26 cellular contexts compared by ENCODE assay signal in genomic region chr9:253539-253938, GRCh38. TPM values are rescaled to one million over a fixed set of nuclear protein-coding genes. Genes with fewer than 3 reads are reported as not detected.
A peak's percentile ranks its signal among the peaks of the same experiment; 100 is the strongest.
DNase-seq lines count a peak whose midpoint lies in the region; ATAC-seq and TF ChIP-seq lines count a peak whose summit lies in the region.
"Had no signal": no experiment of that assay in that cellular context is flagged by ENCODE, and none has a peak within 500 bp of the region (broad histone marks: within the 10 kb centered on the region; RNA-seq: fewer than 3 reads in every experiment).

No MANE protein-coding gene starts in this region.

- H3K79me2 ChIP-seq in GM23338 (replicated peaks; ENCODE audit: insufficient read depth): no peaks in the 10 kb centered on the region

- H3K9me3 ChIP-seq in neutrophil: no peaks in the 10 kb centered on the region
- H3K9me3 ChIP-seq: BE2C, BLaER1 had no signal

- no peaks in the 10 kb centered on the region for H4K20me1 ChIP-seq in GM23338 (replicated peaks; ENCODE audit: insufficient read depth)
- H4K20me1 ChIP-seq: BLaER1 had no signal

- no peaks in the 10 kb centered on the region for H3K36me3 Mint-ChIP-seq in GM23338 (ENCODE audit: low read depth)
- H3K36me3 Mint-ChIP-seq: CD4-positive, CD25-positive, alpha-beta regulatory T cell had no signal

- no peak overlapping the region for H3K4me2 ChIP-seq in GM23338
- H3K4me2 ChIP-seq: BLaER1 had no signal

- DNase-seq in GM23338 (ENCODE audit: low spot score) (no peak), Right ventricle myocardium inferior (ENCODE audit: missing footprints) (no peak)
- DNase-seq: 8988T; ACHN; BE2C; C1 segment of cervical spinal cord; CD4-positive, alpha-beta memory T cell; CD4-positive, CD25-positive, alpha-beta regulatory T cell; CD8-positive, alpha-beta memory T cell; COR-L47; DMS 273 treated with DMSO at 0.1 percent for 48 hours; DMS153; DMS53; DMS79; DND-41; EL; GDM1 had no signal

- peak overlapping the region; percentile 58 for H2AFZ ChIP-seq in GM23338

- H3K4me3 ChIP-seq in GM23338: no peak overlapping the region
- no peak overlapping the region for H3K4me3 ChIP-seq in neutrophil (ENCODE audit: low read depth in 1 of 2, low read length in 1 of 2)
- H3K4me3 ChIP-seq: BLaER1, GM12878 had no signal

- TF ChIP-seq RAD21 in Ishikawa (IDR thresholded peaks at IDR 0.05; ENCODE audit: low read depth): no peak

- no peaks in the 10 kb centered on the region for H3K4me1 ChIP-seq in GM23338 (ENCODE audit: insufficient read depth)
- H3K4me1 ChIP-seq in neutrophil (ENCODE audit: control insufficient read depth in 1 of 2, insufficient read depth in 1 of 2, low read depth in 1 of 2, low read length in 1 of 2): peaks cover 39 to 52% of the 10 kb centered on the region in 2 experiments
- H3K4me1 ChIP-seq: BE2C, BLaER1 had no signal

- peaks cover 3% of the 10 kb centered on the region for H3K27me3 Mint-ChIP-seq in GM23338 (ENCODE audit: insufficient read depth, low read depth, poor library complexity)
- H3K27me3 Mint-ChIP-seq: CD4-positive, alpha-beta memory T cell had no signal

- no peak overlapping the region for H3K4me3 Mint-ChIP-seq in GM23338
- H3K4me3 Mint-ChIP-seq: CD14-positive monocyte; CD4-positive, alpha-beta memory T cell; CD4-positive, CD25-positive, alpha-beta regulatory T cell; CD8-positive, alpha-beta memory T cell had no signal

- no peak overlapping the region for H3K27ac Mint-ChIP-seq in GM23338
- H3K27ac Mint-ChIP-seq: CD4-positive, alpha-beta memory T cell; CD4-positive, CD25-positive, alpha-beta regulatory T cell had no signal

- no peaks in the 10 kb centered on the region for H3K36me3 ChIP-seq in GM23338 (ENCODE audit: insufficient read depth)
- H3K36me3 ChIP-seq in neutrophil: no peaks in the 10 kb centered on the region
- H3K36me3 ChIP-seq: BE2C, BLaER1 had no signal

- H3K27ac ChIP-seq in GM23338 (ENCODE audit: low read depth): no peak overlapping the region
- peak overlapping the region; percentile 52 for H3K27ac ChIP-seq in neutrophil
- H3K27ac ChIP-seq: BLaER1 had no signal

- ATAC-seq in GM23338: no peak
- no peak for ATAC-seq in HG03439 (IDR thresholded peaks at IDR 0.05; ENCODE audit: unreplicated experiment)
- ATAC-seq in Right ventricle myocardium inferior: no peak
- ATAC-seq: GM12878 had no signal

- H3K9me3 Mint-ChIP-seq in GM23338: no peaks in the 10 kb centered on the region
- H3K9me3 Mint-ChIP-seq: CD14-positive monocyte; CD4-positive, alpha-beta memory T cell; CD8-positive, alpha-beta memory T cell had no signal

- TF ChIP-seq EP300 in Ishikawa (IDR thresholded peaks at IDR 0.05; ENCODE audit: borderline replicate concordance): no peak; the same call in 1 of the 2 replicates

- TF ChIP-seq CTCF in GM23338 (conservative IDR thresholded peaks at IDR 0.05; ENCODE audit: low read depth in 2 of 2) (no peak), neutrophil (IDR thresholded peaks at IDR 0.05) (no peak)

- intact Hi-C loops in Right ventricle myocardium inferior (cut with DNase I): no loop called here

- H3K4me1 Mint-ChIP-seq in GM23338: peaks cover 10% of the 10 kb centered on the region; the same call in 2 of the 3 replicates

- H3K27me3 ChIP-seq in GM23338 (ENCODE audit: insufficient read depth) (no peaks in the 10 kb centered on the region), neutrophil (no peaks in the 10 kb centered on the region)
- H3K27me3 ChIP-seq: BLaER1 had no signal

- H3F3A ChIP-seq in GM23338 (replicated peaks; ENCODE audit: low read depth): no peaks in the 10 kb centered on the region

- H3K9me2 ChIP-seq in GM23338 (ENCODE audit: insufficient read depth): no peaks in the 10 kb centered on the region

TF ChIP-seq in GM23338, 12 proteins besides CTCF, POLR2A, EP300 and RAD21 (continues in another document):
- TF ChIP-seq JUNB (IDR thresholded peaks at IDR 0.05; ENCODE audit: unreplicated experiment) (no peak), ZNF114 (CRISPR knock-in tag; IDR thresholded peaks at IDR 0.05) (no peak), NANOG (IDR thresholded peaks at IDR 0.05; ENCODE audit: borderline replicate concordance) (no peak), POLR2AphosphoS5 (IDR thresholded peaks at IDR 0.05; ENCODE audit: low read depth) (no peak)

TF ChIP-seq in Ishikawa, 13 proteins besides CTCF, POLR2A, EP300 and RAD21:
- TF ChIP-seq TAF1 (IDR thresholded peaks at IDR 0.05; ENCODE audit: low read depth): no peak
- peak; percentile 87 for TF ChIP-seq NFIC (IDR thresholded peaks at IDR 0.05)
- TF ChIP-seq, protein P1, sequence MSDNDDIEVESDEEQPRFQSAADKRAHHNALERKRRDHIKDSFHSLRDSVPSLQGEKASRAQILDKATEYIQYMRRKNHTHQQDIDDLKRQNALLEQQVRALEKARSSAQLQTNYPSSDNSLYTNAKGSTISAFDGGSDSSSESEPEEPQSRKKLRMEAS (IDR thresholded peaks at IDR 0.05): 0 out of 2 replicates have a peak, but pooled peaks have one; percentile 33

RNA-seq across cellular contexts. Expression of gene DOCK8, which starts 38.9 kb away (rescaled TPM):
- 0.50 and 0.94 TPM in 2 replicates for total RNA-seq in GM23338 (2014; rRNA removed; shearing (Covaris generic))
- 1.2 and 2.6 TPM in 2 replicates for polyA plus RNA-seq in GM23338 (2016; fragmentation: Nextera tagmentation; extraction: Ambion mirVana)
- 6.1 TPM for total RNA-seq in Right ventricle myocardium inferior
- total RNA-seq: A673, G401 had no signal
- polyA plus RNA-seq: AG04450 had no signal
